In genomic region chr11:120703358-120704152, GRCh38 we compare ENCODE assay signal across 15 cellular contexts.
DNase-seq lines count a peak whose midpoint lies in the region; ATAC-seq and TF ChIP-seq lines count a peak whose summit lies in the region.
"Had no signal": no experiment of that assay in that cellular context is flagged by ENCODE, and none has a peak within 500 bp of the region (broad histone marks: within the 10 kb centered on the region; RNA-seq: fewer than 3 reads in every experiment).

No MANE protein-coding gene starts in this region.

- H3K4me3 ChIP-seq in prostate gland = no peak overlapping the region
- H3K4me3 ChIP-seq: gastroesophageal sphincter had no signal

- peaks cover 10% of the 10 kb centered on the region for H3K27me3 Mint-ChIP-seq in chondrocyte (ENCODE audit: low read depth)
- H3K27me3 Mint-ChIP-seq: activated CD4-positive, alpha-beta T cell treated with anti-CD3 and anti-CD28 coated beads, Interleukin-2, amount 10 ng/mL, durations not matched to agents 24 days and 14 days had no signal

- ATAC-seq in GM18502 (IDR thresholded peaks at IDR 0.05; ENCODE audit: poor library complexity, unreplicated experiment) (peak; percentile 65), HG02870 (IDR thresholded peaks at IDR 0.05; ENCODE audit: unreplicated experiment) (peak; percentile 64), HG03558 (IDR thresholded peaks at IDR 0.05; ENCODE audit: extremely low read depth, unreplicated experiment) (peak; percentile 53)
- ATAC-seq: gastroesophageal sphincter; right cardiac atrium; stimulated activated naive CD8-positive, alpha-beta T cell treated with anti-CD3 and anti-CD28 coated beads, Interleukin-15, amount 100 ng/mL, for 72 hours had no signal

- H3K4me1 Mint-ChIP-seq in chondrocyte (ENCODE audit: low read depth) = no peaks in the 10 kb centered on the region
- H3K4me1 Mint-ChIP-seq: activated CD4-positive, alpha-beta T cell treated with anti-CD3 and anti-CD28 coated beads, Interleukin-2, amount 10 ng/mL, durations not matched to agents 24 days and 14 days; stimulated activated naive CD8-positive, alpha-beta T cell treated with anti-CD3 and anti-CD28 coated beads, Interleukin-15, amount 100 ng/mL, for 72 hours had no signal

- H3K27ac ChIP-seq in prostate gland = no peak overlapping the region
- H3K27ac ChIP-seq: gastroesophageal sphincter had no signal

- H3K4me3 Mint-ChIP-seq in chondrocyte (ENCODE audit: unreplicated experiment) = no peak overlapping the region
- H3K4me3 Mint-ChIP-seq: activated CD4-positive, alpha-beta T cell treated with anti-CD3 and anti-CD28 coated beads, Interleukin-2, amount 10 ng/mL, durations not matched to agents 24 days and 14 days; stimulated activated naive CD8-positive, alpha-beta T cell treated with anti-CD3 and anti-CD28 coated beads, Interleukin-15, amount 100 ng/mL, for 72 hours had no signal

- no peaks in the 10 kb centered on the region for H3K9me3 ChIP-seq in prostate gland

- H3K27me3 ChIP-seq in prostate gland (replicated peaks; ENCODE audit: insufficient read depth) = no peaks in the 10 kb centered on the region

- no peak for TF ChIP-seq POLR2A in prostate gland (IDR thresholded peaks at IDR 0.05)

- intact Hi-C loops in prostate gland (cut with DNase I) = no loop called here

- no peaks in the 10 kb centered on the region for H3K36me3 ChIP-seq in prostate gland
- H3K36me3 ChIP-seq: gastroesophageal sphincter had no signal

- DNase-seq in GM20000 (ENCODE audit: low spot score) (peak; percentile 46), NCI-H1436 treated with DMSO at 0.1 percent for 48 hours (lab: John Stamatoyannopoulos, UW) (no peak), prostate gland (ENCODE audit: low spot score) (no peak), NCI-H69 (lab: John Stamatoyannopoulos, UW) (no peak), chondrocyte (ENCODE audit: low spot score) (no peak)
- DNase-seq: activated CD4-positive, alpha-beta T cell treated with anti-CD3 and anti-CD28 coated beads, Interleukin-2, amount 10 ng/mL, durations not matched to agents 24 days and 14 days; NCI-H345; right cardiac atrium; stimulated activated CD4-positive, alpha-beta T cell treated with anti-CD3 and anti-CD28 coated beads, Interleukin-4, amount 100 ng/mL, for 1 hour; stimulated activated naive CD8-positive, alpha-beta T cell treated with anti-CD3 and anti-CD28 coated beads, Interleukin-15, amount 100 ng/mL, for 72 hours; T-helper 2 cell had no signal

- peaks cover 28% of the 10 kb centered on the region for H3K9me3 Mint-ChIP-seq in chondrocyte (ENCODE audit: low read depth)
- H3K9me3 Mint-ChIP-seq: activated CD4-positive, alpha-beta T cell treated with anti-CD3 and anti-CD28 coated beads, Interleukin-2, amount 10 ng/mL, durations not matched to agents 24 days and 14 days had no signal

- no peaks in the 10 kb centered on the region for H3K4me1 ChIP-seq in prostate gland (replicated peaks)
- H3K4me1 ChIP-seq: gastroesophageal sphincter had no signal

- no peak overlapping the region for H3K27ac Mint-ChIP-seq in chondrocyte (ENCODE audit: unreplicated experiment)
- H3K27ac Mint-ChIP-seq: activated CD4-positive, alpha-beta T cell treated with anti-CD3 and anti-CD28 coated beads, Interleukin-2, amount 10 ng/mL, durations not matched to agents 24 days and 14 days; stimulated activated naive CD8-positive, alpha-beta T cell treated with anti-CD3 and anti-CD28 coated beads, Interleukin-15, amount 100 ng/mL, for 72 hours had no signal

- no peak for TF ChIP-seq CTCF in GM20000 (IDR thresholded peaks at IDR 0.05; ENCODE audit: extremely low read depth, missing control alignments)
- TF ChIP-seq CTCF in prostate gland (IDR thresholded peaks at IDR 0.05) = no peak
- TF ChIP-seq CTCF in chondrocyte (IDR thresholded peaks at IDR 0.05) = no peak

- WGBS in prostate gland = 91% methylated on average over 9 of the region's 9 CpGs

- peaks cover 1% of the 10 kb centered on the region for H3K36me3 Mint-ChIP-seq in chondrocyte (ENCODE audit: low read depth)
